ENCODE assay signal across 8 cellular contexts in genomic region chr17:48555183-48555615, GRCh38. TPM values are rescaled to one million over a fixed set of nuclear protein-coding genes. Genes with fewer than 3 reads are reported as not detected.
DNase-seq lines count a peak whose midpoint lies in the region; ATAC-seq and TF ChIP-seq lines count a peak whose summit lies in the region.

No MANE protein-coding gene starts in this region.

- H3K4me2 ChIP-seq in GM23248 (ENCODE audit: unreplicated experiment) (peak overlapping the region; percentile 68), mammary epithelial cell (ENCODE audit: insufficient read depth, low read depth, low read length) (peak overlapping the region; percentile 100)

- no peak for TF ChIP-seq CTCF in mammary epithelial cell (conservative IDR thresholded peaks at IDR 0.05 in 1 of 2, IDR thresholded peaks at IDR 0.05 in 1 of 2; ENCODE audit: extremely low read depth in 1 of 2, insufficient read depth in 1 of 2, low read depth in 1 of 2, low read length in 2 of 2)

- dilution Hi-C loops in mammary epithelial cell (cut with HindIII; ENCODE audit: low sequenced_read_pairs) = no loop called here

- peak overlapping the region; percentile 70 for H3K9ac ChIP-seq in GM23248
- peak overlapping the region; percentile 85 for H3K9ac ChIP-seq in mammary epithelial cell (ENCODE audit: insufficient read depth, low read length)
- peak overlapping the region; percentile 55 for H3K9ac ChIP-seq in mucosa of stomach (ENCODE audit: low read length)

- intact Hi-C loops in mammary epithelial cell (cut with micrococcal nuclease) = no loop called here

- no TSS peak for BruUV-seq in mammary epithelial cell (replicated peaks; lab: Mats Ljungman, UMichigan)

- peaks cover 17% of the 10 kb centered on the region for H3F3A ChIP-seq in GM23248 (ENCODE audit: insufficient read depth)

- H3K9me2 ChIP-seq in GM23248 (ENCODE audit: insufficient read depth) = no peaks in the 10 kb centered on the region

- peak; percentile 77 for DNase-seq in GM23248
- DNase-seq in NCI-H226 = peak; percentile 79
- peak; percentile 87 for DNase-seq in mammary epithelial cell
- no peak for DNase-seq in C1 segment of cervical spinal cord (lab: John Stamatoyannopoulos, UW)
- no peak for DNase-seq in dedifferentiated amniotic fluid mesenchymal stem cell (ENCODE audit: extremely low spot score)

- in situ Hi-C loops in GM23248 (cut with MboI) = no loop called here
- in situ Hi-C loops in mammary epithelial cell (cut with MboI; ENCODE audit: low sequenced_read_pairs in 2 of 2) = no loop called here

- H4K20me1 ChIP-seq in GM23248 (ENCODE audit: insufficient read depth) = no peaks in the 10 kb centered on the region
- H4K20me1 ChIP-seq in mammary epithelial cell (ENCODE audit: insufficient read depth, low read length) = no peaks in the 10 kb centered on the region

- H3K4me1 ChIP-seq in GM23248 (ENCODE audit: insufficient read depth) = peaks cover 22% of the 10 kb centered on the region
- peaks cover 24% of the 10 kb centered on the region for H3K4me1 ChIP-seq in mammary epithelial cell (ENCODE audit: insufficient read depth, low read length)
- H3K4me1 ChIP-seq in mucosa of stomach (ENCODE audit: control insufficient read depth, insufficient read depth, low read length) = peaks cover 18% of the 10 kb centered on the region

- H3K27me3 ChIP-seq in GM23248 (replicated peaks; ENCODE audit: insufficient read depth) (no peaks in the 10 kb centered on the region), mammary epithelial cell (ENCODE audit: insufficient read depth, low read length) (no peaks in the 10 kb centered on the region), mucosa of stomach (ENCODE audit: control insufficient read depth, insufficient read depth, low read length) (peaks cover 95% of the 10 kb centered on the region)

- H3K36me3 ChIP-seq in GM23248 (ENCODE audit: low read depth) (no peaks in the 10 kb centered on the region), mammary epithelial cell (ENCODE audit: insufficient read depth, low read length) (no peaks in the 10 kb centered on the region), mucosa of stomach (ENCODE audit: control insufficient read depth, insufficient read depth, low read length) (no peaks in the 10 kb centered on the region)

- peaks cover 51% of the 10 kb centered on the region for H3K79me2 ChIP-seq in GM23248 (ENCODE audit: insufficient read depth)
- peaks cover 17% of the 10 kb centered on the region for H3K79me2 ChIP-seq in mammary epithelial cell (ENCODE audit: insufficient read depth, low read length)

- peak overlapping the region; percentile 46 for H3K4me3 ChIP-seq in GM23248
- peak overlapping the region; percentile 66 to 81 (median 80) for H3K4me3 ChIP-seq in mammary epithelial cell (replicated peaks in 1 of 3; ENCODE audit: insufficient read depth in 1 of 3, low read depth in 2 of 3, low read length in 3 of 3)
- H3K4me3 ChIP-seq in mucosa of stomach (ENCODE audit: low read length) = no peak overlapping the region

- H2AFZ ChIP-seq in GM23248 (peak overlapping the region; percentile 59), mammary epithelial cell (ENCODE audit: low read depth, low read length) (peak overlapping the region; percentile 88)

- ATAC-seq in HG03521 (IDR thresholded peaks at IDR 0.05; ENCODE audit: unreplicated experiment) (no peak), HG03108 (IDR thresholded peaks at IDR 0.05; ENCODE audit: unreplicated experiment) (no peak)

- H3K27ac ChIP-seq in GM23248 = peak overlapping the region; percentile 39; the same call in 1 of the 2 replicates
- H3K27ac ChIP-seq in mammary epithelial cell (ENCODE audit: insufficient read depth, low read depth, low read length) = peak overlapping the region; percentile 77

- WGBS in GM23248 (ENCODE audit: low coverage in 1 of 2, low lambda C conversion rate in 2 of 2, missing lambda C conversion rate in 2 of 2), 2 experiments = 7 to 8% methylated on average over 9 to 12 of the region's 12 CpGs
- 0% methylated on average over 5 of the region's 12 CpGs for WGBS in mammary epithelial cell (ENCODE audit: low coverage, missing lambda C conversion rate)

- no peaks in the 10 kb centered on the region for H3K9me3 ChIP-seq in GM23248 (ENCODE audit: low read depth)
- no peaks in the 10 kb centered on the region for H3K9me3 ChIP-seq in mammary epithelial cell (replicated peaks; ENCODE audit: insufficient read depth, low read length)
- no peaks in the 10 kb centered on the region for H3K9me3 ChIP-seq in mucosa of stomach (ENCODE audit: control insufficient read depth, low read length)

- CTCF ChIA-PET in mammary epithelial cell (lab: Charles Lee; ENCODE audit: low non-redundant PET) = interaction anchor here (0.9 kb wide), 1 partner anchor 203 kb away, joined by 3 read pairs; no protein-coding TSS in a partner anchor

RNA-seq across cellular contexts. Expression of gene HOXB2, which starts 10.3 kb away (rescaled TPM):
- 9.6 and 12.1 TPM in 2 replicates for total RNA-seq in GM23248 (2014; rRNA removed; shearing (Covaris generic))
- polyA plus RNA-seq in GM23248 (2016; fragmentation: Nextera tagmentation; extraction: Ambion mirVana) (25.3 and 27.4 TPM in 2 replicates), mammary epithelial cell (6.7 TPM)
- 10 to 100 TPM in 1 of 2 donors, 1 to 10 TPM in 1; 3.3 to 18.9 TPM for total RNA-seq in mammary epithelial cell
- 2.8 TPM for polyA minus RNA-seq in mammary epithelial cell

RNA-seq across cellular contexts. Expression of gene HOXB4, which starts 23.0 kb away (rescaled TPM):
- 2.2 and 3.3 TPM in 2 replicates for total RNA-seq in GM23248 (2014; rRNA removed; shearing (Covaris generic))
- polyA plus RNA-seq in GM23248 (2016; fragmentation: Nextera tagmentation; extraction: Ambion mirVana) = 0.54 and 1.2 TPM in 2 replicates
- under 1 TPM; 0.16 to 0.17 TPM for total RNA-seq in mammary epithelial cell
- 0.01 TPM for polyA plus RNA-seq in mammary epithelial cell
- polyA minus RNA-seq in mammary epithelial cell = not detected

RNA-seq across cellular contexts. Expression of gene HOXB1, which starts 24.4 kb away (rescaled TPM):
- total RNA-seq in GM23248 (2014; rRNA removed; shearing (Covaris generic)) = not detected in 2 replicates
- polyA plus RNA-seq in GM23248 (2016; fragmentation: Nextera tagmentation; extraction: Ambion mirVana) (not detected in 2 replicates), mammary epithelial cell (not detected)
- total RNA-seq in mammary epithelial cell = not detected
- not detected for polyA minus RNA-seq in mammary epithelial cell

RNA-seq across cellular contexts. Expression of gene HOXB3, which starts 34.8 kb away (rescaled TPM):
- 1.9 and 4.8 TPM in 2 replicates for total RNA-seq in GM23248 (2014; rRNA removed; shearing (Covaris generic))
- polyA plus RNA-seq in GM23248 (2016; fragmentation: Nextera tagmentation; extraction: Ambion mirVana) = 1.9 and 2.4 TPM in 2 replicates
- total RNA-seq in mammary epithelial cell = 1 to 10 TPM; 1.5 to 5.2 TPM
- polyA plus RNA-seq in mammary epithelial cell = 2.6 TPM
- 0.67 TPM for polyA minus RNA-seq in mammary epithelial cell

RNA-seq across cellular contexts. Expression of gene HOXB5, which starts 38.4 kb away (rescaled TPM):
- 0.22 TPM in 1 of 2 replicates, not detected in the other for total RNA-seq in GM23248 (2014; rRNA removed; shearing (Covaris generic))
- polyA plus RNA-seq in GM23248 (2016; fragmentation: Nextera tagmentation; extraction: Ambion mirVana) = 1.3 and 2.0 TPM in 2 replicates
- not detected for total RNA-seq in mammary epithelial cell
- polyA plus RNA-seq in mammary epithelial cell = not detected
- not detected for polyA minus RNA-seq in mammary epithelial cell

Comparison
In these comparisons a context has a peak if more than half of its experiments do, and no peak if none do; other contexts are left out.
1. DNase-seq: peak in GM23248 (single experiment), NCI-H226 (single experiment) and mammary epithelial cell (single experiment); none in C1 segment of cervical spinal cord (0 of 14) and dedifferentiated amniotic fluid mesenchymal stem cell (single experiment).
2. Peak in every context shown above with its lines, with median percentiles within 50 percentile points of each other: H3K9ac ChIP-seq.